In genomic region chr1:29210278-29211085, GRCh38 we compare ENCODE assay signal across 14 cellular contexts.
DNase-seq lines count a peak whose midpoint lies in the region; ATAC-seq and TF ChIP-seq lines count a peak whose summit lies in the region.
"Had no signal": no experiment of that assay in that cellular context is flagged by ENCODE, and none has a peak within 500 bp of the region (broad histone marks: within the 10 kb centered on the region; RNA-seq: fewer than 3 reads in every experiment).

No MANE protein-coding gene starts in this region.

- H3K27ac ChIP-seq in caudate nucleus (ENCODE audit: low read depth, low read length), result no peak overlapping the region

- ATAC-seq in GM21390 (IDR thresholded peaks at IDR 0.05; ENCODE audit: unreplicated experiment), result peak; percentile 74
- peak; percentile 90 for ATAC-seq in memory B cell (ENCODE audit: low read depth)
- ATAC-seq: right cardiac atrium had no signal

- in situ Hi-C loops in GM13976 (cut with MboI; ENCODE audit: low sequenced_read_pairs, unreplicated experiment), result no loop called here

- H3K9me3 Mint-ChIP-seq in memory B cell, result no peaks in the 10 kb centered on the region
- H3K9me3 Mint-ChIP-seq: nephron progenitor cell had no signal

- H3K4me3 Mint-ChIP-seq in memory B cell, result no peak overlapping the region
- H3K4me3 Mint-ChIP-seq: nephron progenitor cell had no signal

- peaks cover 12% of the 10 kb centered on the region for H3K4me1 Mint-ChIP-seq in memory B cell
- H3K4me1 Mint-ChIP-seq: nephron progenitor cell had no signal

- H3K27ac Mint-ChIP-seq in memory B cell, result peak overlapping the region; percentile 45
- H3K27ac Mint-ChIP-seq: nephron progenitor cell had no signal

- no peaks in the 10 kb centered on the region for H3K27me3 Mint-ChIP-seq in memory B cell

- peaks cover 17% of the 10 kb centered on the region for H3K36me3 Mint-ChIP-seq in memory B cell

- DNase-seq in GM13976 (ENCODE audit: low spot score) (peak; percentile 75), NCI-H82 (lab: John Stamatoyannopoulos, UW) (peak; percentile 99), memory B cell (ENCODE audit: low spot score in 2 of 2) (no peak), caudate nucleus (lab: John Stamatoyannopoulos, UW) (no peak), NOMO-1 treated with DMSO at 0.1 percent for 48 hours (lab: John Stamatoyannopoulos, UW; ENCODE audit: unreplicated experiment) (no peak)
- DNase-seq in activated CD4-positive, CD25-positive, alpha-beta regulatory T cell (lab: John Stamatoyannopoulos, UW), result no peak
- DNase-seq: activated T-cell treated with anti-CD3 and anti-CD28 coated beads for 4 hours; anterior cingulate cortex; effector CD4-positive, alpha-beta T cell; GF-D8; NCI-H1417 treated with DMSO at 0.1 percent for 48 hours; nephron progenitor cell; right cardiac atrium had no signal

- TF ChIP-seq CTCF in GM13976 (IDR thresholded peaks at IDR 0.05; ENCODE audit: borderline replicate concordance, control extremely low read depth, extremely low read depth, insufficient read depth, missing control alignments), result no peak

Comparison
In these comparisons a context has a peak if more than half of its experiments do, and no peak if none do; other contexts are left out.
1. DNase-seq: peak in GM13976 (single experiment) and NCI-H82 (single experiment); none in memory B cell (0 of 2), caudate nucleus (0 of 61), NOMO-1 treated with DMSO at 0.1 percent for 48 hours (single experiment) and activated CD4-positive, CD25-positive, alpha-beta regulatory T cell (0 of 4).